27 cellular contexts compared by ENCODE assay signal in the genomic region with DNA sequence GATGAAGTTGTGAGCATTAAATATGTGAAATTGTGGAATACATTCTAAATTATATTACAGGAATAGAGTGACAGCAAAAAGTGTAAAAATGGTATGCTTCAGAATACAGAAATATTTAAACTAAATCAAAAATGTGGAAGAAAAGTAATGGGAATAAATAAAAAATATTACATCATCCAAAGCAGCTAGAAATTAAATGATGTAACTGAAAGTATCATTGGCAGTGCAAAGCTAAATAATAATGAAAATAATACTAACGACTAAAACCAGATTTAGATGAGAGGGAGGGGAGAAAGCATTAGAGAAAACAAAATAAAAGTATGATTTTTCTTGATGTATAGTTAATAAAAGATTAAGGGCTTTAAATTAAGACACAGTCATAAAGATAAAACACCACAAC.
"Had no signal": no experiment of that assay in that cellular context is flagged by ENCODE, and none has a peak within 500 bp of the region (broad histone marks: within the 10 kb centered on the region; RNA-seq: fewer than 3 reads in every experiment).

No MANE protein-coding gene starts in this region.

- H3K4me1 Mint-ChIP-seq: endodermal cell had no signal

- H3K27me3 Mint-ChIP-seq: dendritic cell treated with granulocyte-macrophage colony-stimulating factor and Interleukin-4, amounts not matched to agents 40 ng/mL and 50 ng/mL, for 4 days; effector memory CD8-positive, alpha-beta T cell had no signal

- H3K4me1 ChIP-seq: colonic mucosa, esophagus muscularis mucosa, esophagus squamous epithelium, foreskin keratinocyte, gastrocnemius medialis, gastroesophageal sphincter, heart left ventricle, heart right ventricle had no signal

- H3K27me3 ChIP-seq: colonic mucosa, dorsolateral prefrontal cortex, esophagus muscularis mucosa, esophagus squamous epithelium, foreskin keratinocyte, gastrocnemius medialis, gastroesophageal sphincter, heart left ventricle, heart right ventricle had no signal

- H3K4me3 ChIP-seq: colonic mucosa, coronary artery, dorsolateral prefrontal cortex, esophagus muscularis mucosa, esophagus squamous epithelium, gastrocnemius medialis, gastroesophageal sphincter, heart left ventricle, heart right ventricle had no signal

- H3K4me3 Mint-ChIP-seq: dendritic cell treated with granulocyte-macrophage colony-stimulating factor and Interleukin-4, amounts not matched to agents 40 ng/mL and 50 ng/mL, for 4 days; effector memory CD8-positive, alpha-beta T cell; endodermal cell had no signal

- H3K27ac Mint-ChIP-seq: dendritic cell treated with granulocyte-macrophage colony-stimulating factor and Interleukin-4, amounts not matched to agents 40 ng/mL and 50 ng/mL, for 4 days; effector memory CD8-positive, alpha-beta T cell; endodermal cell had no signal

- DNase-seq: colonic mucosa; cortex of kidney; dermis blood vessel endothelial cell; dorsolateral prefrontal cortex; effector CD4-positive, alpha-beta T cell; effector CD8-positive, alpha-beta T cell; effector memory CD4-positive, alpha-beta T cell; effector memory CD8-positive, alpha-beta T cell; endodermal cell; erythroblast; esophagus squamous epithelium; foreskin fibroblast; foreskin keratinocyte; foreskin melanocyte; gastrocnemius medialis; glutamatergic neuron; head of caudate nucleus; heart left ventricle; heart right ventricle had no signal

- H3K9me3 ChIP-seq: colonic mucosa, esophagus muscularis mucosa, esophagus squamous epithelium, gastrocnemius medialis, gastroesophageal sphincter, heart left ventricle, heart right ventricle had no signal

- H3K27ac ChIP-seq: colonic mucosa, coronary artery, dorsolateral prefrontal cortex, epithelial cell of prostate, esophagus muscularis mucosa, esophagus squamous epithelium, foreskin keratinocyte, gastrocnemius medialis, gastroesophageal sphincter, heart left ventricle, heart right ventricle had no signal

- H3K9me3 Mint-ChIP-seq: endodermal cell had no signal

- H3K36me3 ChIP-seq: colonic mucosa, esophagus muscularis mucosa, esophagus squamous epithelium, gastrocnemius medialis, gastroesophageal sphincter, heart left ventricle, heart right ventricle had no signal

- ATAC-seq: effector memory CD8-positive, alpha-beta T cell; esophagus mucosa; foreskin keratinocyte; gastrocnemius medialis; gastroesophageal sphincter; heart left ventricle; heart right ventricle had no signal

- FAIRE-seq: colon, endothelial cell of umbilical vein had no signal
